Comparison of ENCODE assay signal across 8 cellular contexts in the genomic region with DNA sequence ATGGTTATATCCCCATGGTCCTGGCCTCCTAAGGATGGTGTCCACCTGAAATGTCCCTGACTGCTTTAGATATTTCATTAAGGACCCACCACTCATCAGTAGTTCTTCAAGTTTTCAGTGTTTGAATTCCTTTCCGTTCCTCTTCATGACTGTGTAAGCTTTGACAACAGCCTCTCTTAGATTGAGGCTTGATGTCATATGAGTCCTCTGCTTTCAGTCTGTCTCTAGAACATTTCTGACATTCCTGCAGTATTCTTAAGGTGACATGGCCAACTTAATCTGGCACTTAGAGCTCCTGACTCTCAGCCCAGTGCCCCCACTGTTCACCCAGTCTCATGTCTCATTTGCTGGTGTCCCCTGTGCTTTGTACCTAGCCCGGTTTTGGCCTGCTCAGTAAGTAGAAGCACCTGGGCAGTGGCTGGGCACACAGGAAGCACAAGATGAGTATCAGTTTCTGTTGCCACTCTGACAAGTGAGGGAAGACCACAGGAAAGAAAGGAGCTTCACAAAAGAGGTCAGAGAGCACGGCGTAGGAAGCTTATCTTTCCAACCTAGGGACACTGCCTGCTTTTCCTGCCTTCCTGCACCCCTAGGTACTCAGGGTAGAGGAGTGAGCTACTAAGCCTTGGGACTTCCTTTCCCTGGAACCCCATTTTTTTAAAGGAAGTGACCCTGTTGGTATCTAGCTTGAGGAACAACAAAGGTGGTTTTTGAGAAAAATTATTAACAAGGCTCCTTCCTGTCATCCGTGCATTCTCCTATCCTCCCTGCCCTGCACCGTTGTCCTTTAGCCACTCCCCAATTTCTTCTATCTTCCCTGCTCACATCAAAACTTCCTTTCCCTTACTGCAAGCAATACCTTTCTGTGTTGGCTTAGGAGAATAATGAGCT.
DNase-seq lines count a peak whose midpoint lies in the region; ATAC-seq and TF ChIP-seq lines count a peak whose summit lies in the region.

No MANE protein-coding gene starts in this region.

- peaks cover 0 to 32% of the 10 kb centered on the region in 2 donors for H3K4me1 ChIP-seq in gastrocnemius medialis

- no peak overlapping the region for H3K4me3 ChIP-seq in gastrocnemius medialis

- in situ Hi-C loops in gastrocnemius medialis (cut with MboI; ENCODE audit: low sequenced_read_pairs in 4 of 4) = loop anchor here in 1 of 4 donors (25.0 kb wide), 1 partner anchor 204 kb away; no protein-coding TSS in a partner anchor

- H3K9me3 Mint-ChIP-seq in activated T-helper 17 cell treated with anti-CD3 and anti-CD28 coated beads, Interleukin-2, amount 50 U/mL, for 72 hours = no peaks in the 10 kb centered on the region

- ATAC-seq in HG02973 (IDR thresholded peaks at IDR 0.05; ENCODE audit: unreplicated experiment) = peak; percentile 36
- peak; percentile 57 for ATAC-seq in activated T-helper 17 cell treated with anti-CD3 and anti-CD28 coated beads, Interleukin-2, amount 50 U/mL, for 72 hours (replicated peaks)
- ATAC-seq in gastrocnemius medialis = no peak

- H3K4me3 Mint-ChIP-seq in activated T-helper 17 cell treated with anti-CD3 and anti-CD28 coated beads, Interleukin-2, amount 50 U/mL, for 72 hours = peak overlapping the region; percentile 86

- intact Hi-C loops in gastrocnemius medialis (cut with DNase I; ENCODE audit: low total_unique reads) = no loop called here

- H3K27me3 ChIP-seq in gastrocnemius medialis = no peaks in the 10 kb centered on the region

- peaks cover 84% of the 10 kb centered on the region for H3K36me3 Mint-ChIP-seq in activated T-helper 17 cell treated with anti-CD3 and anti-CD28 coated beads, Interleukin-2, amount 50 U/mL, for 72 hours (ENCODE audit: low read depth)

- no peaks in the 10 kb centered on the region for H3K9me3 ChIP-seq in gastrocnemius medialis

- H3K27ac ChIP-seq in gastrocnemius medialis = peak overlapping the region; percentile 11 to 53 (median 23)

- H3K4me1 Mint-ChIP-seq in activated T-helper 17 cell treated with anti-CD3 and anti-CD28 coated beads, Interleukin-2, amount 50 U/mL, for 72 hours = peaks cover 60% of the 10 kb centered on the region

- peaks cover 0 to 56% of the 10 kb centered on the region in 2 donors for H3K36me3 ChIP-seq in gastrocnemius medialis

- DNase-seq in activated CD8-positive, alpha-beta memory T cell treated with anti-CD3 and anti-CD28 coated beads, Interleukin-2, amount 50 U/mL, for 48 hours = peak; percentile 65
- DNase-seq in activated CD8-positive, alpha-beta memory T cell treated with anti-CD3 and anti-CD28 coated beads for 24 hours = no peak
- DNase-seq in gastrocnemius medialis (no peak), GOT3 (lab: John Stamatoyannopoulos, UW) (no peak), AG08396 (ENCODE audit: low spot score) (no peak), mucosa of gallbladder (ENCODE audit: low spot score) (no peak)

- TF ChIP-seq POLR2A in gastrocnemius medialis (IDR thresholded peaks at IDR 0.05) = no peak

- TF ChIP-seq CTCF in gastrocnemius medialis (IDR thresholded peaks at IDR 0.05 in 4 of 5, conservative IDR thresholded peaks at IDR 0.05 in 1 of 5) = no peak

- no peaks in the 10 kb centered on the region for H3K27me3 Mint-ChIP-seq in activated T-helper 17 cell treated with anti-CD3 and anti-CD28 coated beads, Interleukin-2, amount 50 U/mL, for 72 hours

- peak overlapping the region; percentile 96 for H3K27ac Mint-ChIP-seq in activated T-helper 17 cell treated with anti-CD3 and anti-CD28 coated beads, Interleukin-2, amount 50 U/mL, for 72 hours

Comparison
In these comparisons a context has a peak if more than half of its experiments do, and no peak if none do; other contexts are left out.
1. ATAC-seq: peak in HG02973 (single experiment) and activated T-helper 17 cell treated with anti-CD3 and anti-CD28 coated beads, Interleukin-2, amount 50 U/mL, for 72 hours (single experiment); none in gastrocnemius medialis (0 of 2).